In the genomic region with DNA sequence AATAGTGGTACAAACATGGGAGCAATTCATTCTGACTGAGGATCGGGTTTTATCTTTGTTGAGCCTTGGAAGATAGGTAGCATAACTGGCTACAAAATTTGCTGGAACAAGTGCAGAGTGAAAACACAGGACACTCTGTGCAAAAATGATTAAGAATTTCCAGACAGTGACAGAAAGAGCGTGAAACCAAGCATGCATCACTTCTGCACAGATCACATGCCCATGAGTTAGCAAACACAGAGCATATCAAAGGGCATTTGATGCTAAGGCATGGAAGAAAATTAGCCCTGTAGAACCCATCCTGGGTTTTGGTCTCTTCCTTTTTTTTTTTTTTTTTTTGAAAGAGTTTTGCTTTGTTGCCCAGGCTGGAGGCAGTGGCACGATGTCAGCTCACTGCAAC, we compare ENCODE assay signal across 25 cellular contexts. TPM values are rescaled to one million over a fixed set of nuclear protein-coding genes. Genes with fewer than 3 reads are reported as not detected.
"Had no signal": no experiment of that assay in that cellular context is flagged by ENCODE, and none has a peak within 500 bp of the region (broad histone marks: within the 10 kb centered on the region; RNA-seq: fewer than 3 reads in every experiment).

No MANE protein-coding gene starts in this region.

- H3K9me3 ChIP-seq: MG63, SK-N-SH had no signal

- H3K4me3 ChIP-seq: MG63 had no signal

- DNase-seq: IMR-90, Karpas-422, KG1, MG63, NCI-H1092, NCI-H1105 treated with DMSO at 0.1 percent for 48 hours, NCI-H1417 treated with DMSO at 0.1 percent for 48 hours, NCI-H146, NCI-H1694 treated with DMSO at 0.1 percent for 48 hours, NCI-H1930, NCI-H2081, NCI-H2171, NCI-H226, NCI-H446, NCI-H510A, NCI-H524 treated with DMSO at 0.1 percent for 48 hours, NCI-H69, NCI-H774, PC-3, SHP77, SK-N-SH had no signal

- H3K27me3 ChIP-seq: MG63 had no signal

- H3K27ac ChIP-seq: RWPE1 had no signal

- H3K9ac ChIP-seq: SK-N-SH had no signal

- ATAC-seq: Panc1, PC-3 had no signal

- H3K36me3 ChIP-seq: MG63 had no signal

RNA-seq across cellular contexts. Expression of a gene that starts 28.3 kb away (rescaled TPM):
- total RNA-seq: HT-29, IMR-90, PC-3, SK-MEL-5 had no signal
